ENCODE assay signal across 11 cellular contexts in genomic region chr12:122001379-122002209, GRCh38. TPM values are rescaled to one million over a fixed set of nuclear protein-coding genes. Genes with fewer than 3 reads are reported as not detected.
DNase-seq lines count a peak whose midpoint lies in the region; ATAC-seq and TF ChIP-seq lines count a peak whose summit lies in the region.
"Had no signal": no experiment of that assay in that cellular context is flagged by ENCODE, and none has a peak within 500 bp of the region (broad histone marks: within the 10 kb centered on the region; RNA-seq: fewer than 3 reads in every experiment).

No MANE protein-coding gene starts in this region.

- H3K9me3 ChIP-seq in HEK293 (ENCODE audit: control insufficient read depth, insufficient read depth, low read depth, low read length), result no peaks in the 10 kb centered on the region

- DNase-seq in NCI-H2171 treated with DMSO at 0.1 percent for 48 hours (lab: John Stamatoyannopoulos, UW) (peak; percentile 99), dorsolateral prefrontal cortex (peak in 3 of 10 donors; percentile 40 to 66 (median 58)), nucleus accumbens (lab: John Stamatoyannopoulos, UW) (peak in 33 of 56 donors; percentile 2 to 64 (median 29)), GM19240 (ENCODE audit: insufficient read length, low spot score) (no peak), DMS114 treated with DMSO at 0.1 percent for 48 hours (lab: John Stamatoyannopoulos, UW; ENCODE audit: unreplicated experiment) (no peak), AG08396 (ENCODE audit: low spot score) (no peak)
- DNase-seq: left cardiac atrium, NCI-H226 had no signal

- intact Hi-C loops in dorsolateral prefrontal cortex (cut with DNase I), result loop anchor here in 1 of 2 donors (5.0 kb wide), 1 partner anchor 44 kb away; no protein-coding TSS in a partner anchor

- no peak overlapping the region for H3K4me3 ChIP-seq in HEK293 (ENCODE audit: low read depth, low read length)
- peak overlapping the region in 4 of 59 donors; percentile 2 to 25 (median 9) for H3K4me3 ChIP-seq in dorsolateral prefrontal cortex

- TF ChIP-seq CTCF in HEK293 (tag by site-specific recombination; IDR thresholded peaks at IDR 0.05), result no peak
- TF ChIP-seq CTCF in dorsolateral prefrontal cortex (IDR thresholded peaks at IDR 0.05 in 54 of 56, conservative IDR thresholded peaks at IDR 0.05 in 2 of 56; ENCODE audit: low read depth in 1 of 56, partially characterized antibody in 56 of 56), result peak in 1 of 56 donors; percentile 20

- POLR2A ChIA-PET in HEK293 (lab: Yijun Ruan, JAX), result no interaction called here

- ATAC-seq in HG03280 (IDR thresholded peaks at IDR 0.05; ENCODE audit: unreplicated experiment), result no peak
- ATAC-seq: left cardiac atrium; stimulated activated effector memory CD8-positive, alpha-beta T cell treated with anti-CD3 and anti-CD28 coated beads, Interleukin-12 subunit alpha, Interleukin-12 subunit beta, amount 100 ng/mL, for 72 hours had no signal

- no peaks in the 10 kb centered on the region for H3K27me3 ChIP-seq in dorsolateral prefrontal cortex

- H3K36me3 ChIP-seq in HEK293 (ENCODE audit: control insufficient read depth in 2 of 2, insufficient read depth in 1 of 2, low read length in 2 of 2), result no peaks in the 10 kb centered on the region

- H3K27ac ChIP-seq in HEK293 (ENCODE audit: extremely low read depth, low read depth, low read length) (no peak overlapping the region), dorsolateral prefrontal cortex (peak overlapping the region in 56 of 59 donors; percentile 5 to 92 (median 73))

- CTCF ChIA-PET in HEK293 (lab: Yijun Ruan, JAX), result interaction anchor here (0.8 kb wide), 1 partner anchor 10 kb away, joined by 5 read pairs; no protein-coding TSS in a partner anchor

- no peaks in the 10 kb centered on the region for H3K4me1 ChIP-seq in HEK293 (ENCODE audit: control insufficient read depth, insufficient read depth, low read length)

TF ChIP-seq in HEK293, 187 proteins besides CTCF, POLR2A, EP300 and RAD21:
- TF ChIP-seq ZNF311 (tag by site-specific recombination; IDR thresholded peaks at IDR 0.05; ENCODE audit: borderline replicate concordance) (no peak), ZNF121 (tag by site-specific recombination; IDR thresholded peaks at IDR 0.05) (peak; percentile 59; the same call in 1 of the 2 replicates)
TF ChIP-seq in HEK293: peak in this region for 1.

RNA-seq across cellular contexts. Expression of gene BCL7A, which starts 20.1 kb away (rescaled TPM):
- 10 to 100 TPM; 25.2 to 50.3 (median 39.4) TPM for total RNA-seq in dorsolateral prefrontal cortex

Comparison
In these comparisons a context has a peak if more than half of its experiments do, and no peak if none do; other contexts are left out.
1. DNase-seq: peak in NCI-H2171 treated with DMSO at 0.1 percent for 48 hours (single experiment) and nucleus accumbens (33 of 56); none in GM19240 (single experiment), DMS114 treated with DMSO at 0.1 percent for 48 hours (single experiment) and AG08396 (single experiment).